In the genomic region with DNA sequence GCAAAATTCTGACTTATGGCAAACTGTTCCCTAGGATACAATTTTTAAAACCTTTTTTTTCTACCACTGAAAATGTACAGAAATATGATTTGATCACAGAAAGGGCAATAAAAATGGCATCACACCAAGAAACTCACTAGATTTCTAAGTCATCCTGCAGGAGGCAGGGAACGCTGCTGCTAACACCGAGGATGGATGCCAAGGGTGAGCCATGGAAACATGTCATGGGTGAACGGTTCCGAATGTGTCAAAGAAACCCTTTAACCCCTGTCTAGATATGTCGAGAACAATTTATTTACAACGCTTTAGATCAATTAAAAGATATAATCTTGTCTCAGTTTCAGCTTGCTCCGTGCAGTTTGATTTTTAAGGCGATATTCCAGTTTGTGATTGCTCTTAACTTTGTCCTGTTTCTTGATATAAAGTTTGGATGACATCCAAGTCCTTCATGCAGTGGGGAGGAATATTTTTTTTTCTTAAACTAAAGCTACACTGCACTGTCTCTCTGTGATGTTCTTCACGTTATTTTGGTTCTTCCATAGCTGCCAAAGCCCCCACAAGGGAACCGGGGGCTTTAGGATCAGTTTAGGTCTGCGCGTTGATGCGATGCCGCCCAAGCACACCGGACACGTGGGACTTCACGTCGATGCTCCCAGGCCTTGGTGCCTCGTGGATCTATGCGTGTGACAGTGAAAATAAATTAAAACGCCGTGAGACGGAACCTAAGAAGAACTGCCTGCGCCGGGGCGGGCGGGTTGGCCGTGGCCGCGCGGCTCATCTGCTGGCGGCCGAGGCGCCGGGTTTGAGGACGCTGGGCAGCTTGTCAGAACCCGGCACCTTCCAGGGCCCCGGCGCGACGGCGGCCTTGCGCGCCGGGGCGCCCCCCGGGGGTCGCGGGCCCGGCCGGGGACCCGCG, we compare ENCODE assay signal across 8 cellular contexts.
DNase-seq lines count a peak whose midpoint lies in the region; ATAC-seq and TF ChIP-seq lines count a peak whose summit lies in the region.

No MANE protein-coding gene starts in this region.

- H3K79me1 ChIP-seq in neuronal stem cell (ENCODE audit: low read depth, low read length): no peaks in the 10 kb centered on the region

- H3K27me3 Mint-ChIP-seq in CD4-positive, alpha-beta T cell: peaks cover 34% of the 10 kb centered on the region
- peaks cover 27% of the 10 kb centered on the region for H3K27me3 Mint-ChIP-seq in activated CD4-positive, alpha-beta memory T cell treated with anti-CD3 and anti-CD28 coated beads, Interleukin-2, amount 10 ng/mL, durations not matched to agents 7 days and 5 days

- H3K9me3 Mint-ChIP-seq in CD4-positive, alpha-beta T cell: no peaks in the 10 kb centered on the region
- no peaks in the 10 kb centered on the region for H3K9me3 Mint-ChIP-seq in activated CD4-positive, alpha-beta memory T cell treated with anti-CD3 and anti-CD28 coated beads, Interleukin-2, amount 10 ng/mL, durations not matched to agents 7 days and 5 days

- H3K4me3 ChIP-seq in fibroblast of the aortic adventitia (ENCODE audit: low read depth, low read length) (peak overlapping the region; percentile 56), neuronal stem cell (ENCODE audit: low read length in 2 of 2) (peak overlapping the region in 1 of 2 donors; percentile 91)

- peaks cover 11% of the 10 kb centered on the region for H3K4me1 Mint-ChIP-seq in CD4-positive, alpha-beta T cell (ENCODE audit: low read depth)
- H3K4me1 Mint-ChIP-seq in activated CD4-positive, alpha-beta memory T cell treated with anti-CD3 and anti-CD28 coated beads, Interleukin-2, amount 10 ng/mL, durations not matched to agents 7 days and 5 days: peaks cover 14% of the 10 kb centered on the region

- no peaks in the 10 kb centered on the region for H3K9me3 ChIP-seq in CD4-positive, alpha-beta T cell (ENCODE audit: control insufficient read depth, low read length)
- no peaks in the 10 kb centered on the region for H3K9me3 ChIP-seq in neuronal stem cell (replicated peaks in 1 of 2; ENCODE audit: control insufficient read depth in 2 of 2, insufficient read depth in 1 of 2, low read depth in 1 of 2, low read length in 2 of 2)

- no peak overlapping the region for H2AFZ ChIP-seq in neuronal stem cell (ENCODE audit: low read length)

- H2BK120ac ChIP-seq in neuronal stem cell (ENCODE audit: low read depth, low read length): no peak overlapping the region

- H3K18ac ChIP-seq in neuronal stem cell (ENCODE audit: low read length): peak overlapping the region; percentile 89

- no peak overlapping the region for H3K14ac ChIP-seq in neuronal stem cell (ENCODE audit: low read length)

- WGBS in neuronal stem cell (ENCODE audit: extremely low coverage in 2 of 2, insufficient read length in 2 of 2, insufficient replicate concordance in 1 of 2), 2 donors: no CpG with 5 or more reads among the region's 53 CpGs

- H3K27ac ChIP-seq in CD4-positive, alpha-beta T cell (ENCODE audit: low read depth, low read length): no peak overlapping the region
- no peak overlapping the region for H3K27ac ChIP-seq in neuronal stem cell (replicated peaks; ENCODE audit: low read length)

- peak overlapping the region; percentile 92 for H2AK5ac ChIP-seq in neuronal stem cell (ENCODE audit: low read depth, low read length)

- CTCF ChIA-PET in CD4-positive, alpha-beta T cell (lab: Charles Lee): interaction anchor here (1.5 to 2.9 kb wide), 2 partner anchors 9 to 22 kb away, joined by 4 to 17 read pairs; no protein-coding TSS in a partner anchor
- CTCF ChIA-PET in activated CD4-positive, alpha-beta memory T cell treated with anti-CD3 and anti-CD28 coated beads, Interleukin-2, amount 10 ng/mL, durations not matched to agents 7 days and 5 days (lab: Charles Lee): interaction anchor here (1.1 to 4.4 kb wide), 8 partner anchors 9 to 367 kb away, joined by 3 to 36 read pairs (median 4); no protein-coding TSS in a partner anchor

- H2BK5ac ChIP-seq in neuronal stem cell (ENCODE audit: low read length): no peak overlapping the region

- H3K4me2 ChIP-seq in neuronal stem cell (ENCODE audit: insufficient read depth, low read length, poor library complexity, severe bottlenecking): peak overlapping the region; percentile 65

- H2BK15ac ChIP-seq in neuronal stem cell (ENCODE audit: low read length): no peak overlapping the region

- no peak overlapping the region for H3K23ac ChIP-seq in neuronal stem cell (ENCODE audit: low read depth, low read length, poor library complexity)

- no peak for DNase-seq in CD4-positive, alpha-beta T cell
- DNase-seq in M059J (ENCODE audit: low read depth) (peak; percentile 71), fibroblast of the aortic adventitia (ENCODE audit: low read depth) (peak; percentile 45), neuronal stem cell (ENCODE audit: low spot score) (no peak)
- DNase-seq in activated CD4-positive, alpha-beta memory T cell treated with anti-CD3 and anti-CD28 coated beads, Interleukin-2, amount 10 ng/mL, durations not matched to agents 7 days and 5 days: no peak

- H3K27me3 ChIP-seq in CD4-positive, alpha-beta T cell (ENCODE audit: control insufficient read depth, insufficient read depth, low read length): peaks cover 18% of the 10 kb centered on the region
- no peaks in the 10 kb centered on the region for H3K27me3 ChIP-seq in neuronal stem cell (ENCODE audit: control insufficient read depth in 3 of 3, insufficient read depth in 3 of 3, low read depth in 1 of 3, low read length in 3 of 3)

- H3K4ac ChIP-seq in neuronal stem cell (ENCODE audit: low read length): no peak overlapping the region

- H4K91ac ChIP-seq in neuronal stem cell (ENCODE audit: low read depth, low read length, poor library complexity): no peak overlapping the region

- H4K8ac ChIP-seq in neuronal stem cell (ENCODE audit: low read depth, low read length): no peak overlapping the region

- peak overlapping the region; percentile 35 for H3K9ac ChIP-seq in neuronal stem cell (ENCODE audit: low read depth, low read length, poor library complexity)

- POLR2A ChIA-PET in CD4-positive, alpha-beta T cell (lab: Charles Lee): interaction anchor here (1.0 to 2.2 kb wide), 2 partner anchors 7 to 474 kb away, joined by 3 to 5 read pairs; no protein-coding TSS in a partner anchor
- POLR2A ChIA-PET in activated CD4-positive, alpha-beta memory T cell treated with anti-CD3 and anti-CD28 coated beads, Interleukin-2, amount 10 ng/mL, durations not matched to agents 7 days and 5 days (lab: Charles Lee): interaction anchor here (1.0 to 1.7 kb wide), 4 partner anchors 21 to 215 kb away, joined by 3 to 6 read pairs (median 4); no protein-coding TSS in a partner anchor

- peak overlapping the region; percentile 91 for H3K4me3 Mint-ChIP-seq in CD4-positive, alpha-beta T cell
- H3K4me3 Mint-ChIP-seq in activated CD4-positive, alpha-beta memory T cell treated with anti-CD3 and anti-CD28 coated beads, Interleukin-2, amount 10 ng/mL, durations not matched to agents 7 days and 5 days: peak overlapping the region; percentile 75

- peak overlapping the region; percentile 43 for H3K27ac Mint-ChIP-seq in CD4-positive, alpha-beta T cell
- H3K27ac Mint-ChIP-seq in activated CD4-positive, alpha-beta memory T cell treated with anti-CD3 and anti-CD28 coated beads, Interleukin-2, amount 10 ng/mL, durations not matched to agents 7 days and 5 days: no peak overlapping the region

- H3K36me3 ChIP-seq in neuronal stem cell (replicated peaks in 1 of 2; ENCODE audit: control insufficient read depth in 2 of 2, insufficient read depth in 2 of 2, low read length in 2 of 2): no peaks in the 10 kb centered on the region

- intact Hi-C loops in CD4-positive, alpha-beta T cell (cut with DNase I, micrococcal nuclease): loop anchor here in 1 of 2 experiments (5.0 kb wide), 1 partner anchor 1999 kb away; no protein-coding TSS in a partner anchor

- peaks cover 6 to 14% of the 10 kb centered on the region in 2 donors for H3K4me1 ChIP-seq in neuronal stem cell (ENCODE audit: control insufficient read depth in 2 of 2, insufficient read depth in 1 of 2, low read depth in 1 of 2, low read length in 2 of 2)

- H3K36me3 Mint-ChIP-seq in CD4-positive, alpha-beta T cell (ENCODE audit: low read depth): no peaks in the 10 kb centered on the region
- H3K36me3 Mint-ChIP-seq in activated CD4-positive, alpha-beta memory T cell treated with anti-CD3 and anti-CD28 coated beads, Interleukin-2, amount 10 ng/mL, durations not matched to agents 7 days and 5 days (ENCODE audit: low read depth): no peaks in the 10 kb centered on the region

- ATAC-seq in CD4-positive, alpha-beta T cell (ENCODE audit: poor library complexity): no peak
- peak; percentile 6 for ATAC-seq in GM19455 (IDR thresholded peaks at IDR 0.05; ENCODE audit: unreplicated experiment)
- ATAC-seq in GM21723 (IDR thresholded peaks at IDR 0.05; ENCODE audit: unreplicated experiment): no peak
- ATAC-seq in GM21360 (IDR thresholded peaks at IDR 0.05; ENCODE audit: unreplicated experiment): no peak

- H2BK12ac ChIP-seq in neuronal stem cell (ENCODE audit: low read length): no peak overlapping the region

- no peak for TF ChIP-seq CTCF in CD4-positive, alpha-beta T cell (IDR thresholded peaks at IDR 0.05)
- peak; percentile 28 for TF ChIP-seq CTCF in fibroblast of the aortic adventitia (IDR thresholded peaks at IDR 0.05; ENCODE audit: insufficient read depth, low read length)

Comparison
In these comparisons a context has a peak if more than half of its experiments do, and no peak if none do; other contexts are left out.
1. DNase-seq: peak in M059J (single experiment) and fibroblast of the aortic adventitia (single experiment); none in CD4-positive, alpha-beta T cell (0 of 10), activated CD4-positive, alpha-beta memory T cell treated with anti-CD3 and anti-CD28 coated beads, Interleukin-2, amount 10 ng/mL, durations not matched to agents 7 days and 5 days (single experiment) and neuronal stem cell (single experiment).